In genomic region chr7:87543623-87544022, GRCh38 we compare ENCODE assay signal across 19 cellular contexts. TPM values are rescaled to one million over a fixed set of nuclear protein-coding genes. Genes with fewer than 3 reads are reported as not detected.
A peak's percentile ranks its signal among the peaks of the same experiment; 100 is the strongest.
DNase-seq lines count a peak whose midpoint lies in the region; ATAC-seq and TF ChIP-seq lines count a peak whose summit lies in the region.
"Had no signal": no experiment of that assay in that cellular context is flagged by ENCODE, and none has a peak within 500 bp of the region (broad histone marks: within the 10 kb centered on the region; RNA-seq: fewer than 3 reads in every experiment).

No MANE protein-coding gene starts in this region.

- TF ChIP-seq CTCF in GM06990 (IDR thresholded peaks at IDR 0.05; ENCODE audit: insufficient read depth, low read length, poor library complexity, severe bottlenecking) (no peak), psoas muscle (IDR thresholded peaks at IDR 0.05) (no peak)

- H3K4me3 ChIP-seq in GM06990 (replicated peaks; ENCODE audit: low read depth, low read length) (no peak overlapping the region), psoas muscle (no peak overlapping the region)
- H3K4me3 ChIP-seq: coronary artery, right atrium auricular region had no signal

- intact Hi-C loops in psoas muscle (cut with DNase I): no loop called here
- intact Hi-C loops in Right ventricle myocardium superior (cut with DNase I): no loop called here

- H3K36me3 ChIP-seq in GM06990 (ENCODE audit: control insufficient read depth, insufficient read depth, low read length): no peaks in the 10 kb centered on the region
- H3K36me3 ChIP-seq in psoas muscle (ENCODE audit: insufficient read depth in 1 of 2, low read depth in 1 of 2): no peaks in the 10 kb centered on the region
- H3K36me3 ChIP-seq: right atrium auricular region had no signal

- no peaks in the 10 kb centered on the region for H3K9me3 ChIP-seq in psoas muscle
- H3K9me3 ChIP-seq: right atrium auricular region had no signal

- DNase-seq in GM06990 (ENCODE audit: extremely low read depth, insufficient read length) (peak; percentile 6), NCI-H460 (ENCODE audit: extremely low read depth, low read depth) (peak; percentile 5), T-helper 2 cell (no peak), psoas muscle (no peak), Right ventricle myocardium superior (no peak), T-helper 1 cell (no peak)
- DNase-seq: activated CD4-positive, alpha-beta T cell treated with anti-CD3 and anti-CD28 coated beads, Interleukin-2, amount 50 U/mL, for 4 hours; aorta; KBM-7; NCI-H1092 treated with DMSO at 0.1 percent for 48 hours; nephron progenitor cell; NK-92 treated with Interleukin-12 subunit alpha and Interleukin-12 subunit beta, amount 100 ng/mL, for 24 hours; T1000 had no signal

- 81 to 85% (median 85%) methylated on average over 1 of the region's 1 CpG for WGBS in psoas muscle, 3 donors

- no peaks in the 10 kb centered on the region for H3K27me3 ChIP-seq in GM06990 (replicated peaks; ENCODE audit: control insufficient read depth, insufficient read depth, low read length)
- H3K27me3 ChIP-seq in psoas muscle (ENCODE audit: insufficient read depth in 3 of 3, low read length in 2 of 3): no peaks in the 10 kb centered on the region
- H3K27me3 ChIP-seq: right atrium auricular region had no signal

- H3K4me1 ChIP-seq in psoas muscle: no peaks in the 10 kb centered on the region
- H3K4me1 ChIP-seq: right atrium auricular region had no signal

- H3K27ac ChIP-seq in psoas muscle: no peak overlapping the region
- H3K27ac ChIP-seq: coronary artery, epithelial cell of prostate, right atrium auricular region had no signal

- ATAC-seq in GM18907 (IDR thresholded peaks at IDR 0.05; ENCODE audit: unreplicated experiment) (peak; percentile 56), HG02642 (IDR thresholded peaks at IDR 0.05; ENCODE audit: poor library complexity, unreplicated experiment) (peak; percentile 59), psoas muscle (no peak), Right ventricle myocardium superior (ENCODE audit: poor library complexity) (no peak)
- ATAC-seq: Right ventricle myocardium inferior had no signal

RNA-seq across cellular contexts. Expression of gene ABCB1, which starts 57.1 kb away (rescaled TPM):
- 2.6 and 4.5 TPM in 2 replicates for total RNA-seq in NCI-H460 (2014; rRNA removed; shearing (Covaris generic))
- 2.0 and 12.6 TPM in 2 replicates for polyA plus RNA-seq in NCI-H460 (2014; cell fraction: nucleus; rRNA removed)
- 1 to 10 TPM in 2 of 4 donors, under 1 TPM in 2; 0.40 to 2.4 (median 1.1) TPM for total RNA-seq in psoas muscle
- polyA plus RNA-seq in psoas muscle: under 1 TPM; 0.09 to 0.59 (median 0.25) TPM
- total RNA-seq in Right ventricle myocardium superior: 3.2 TPM

Comparison
In these comparisons a context has a peak if more than half of its experiments do, and no peak if none do; other contexts are left out.
1. DNase-seq: peak in GM06990 (single experiment) and NCI-H460 (single experiment); none in T-helper 2 cell (0 of 5), psoas muscle (0 of 2), Right ventricle myocardium superior (single experiment) and T-helper 1 cell (0 of 5).
2. ATAC-seq: peak in GM18907 (single experiment) and HG02642 (single experiment); none in psoas muscle (0 of 4) and Right ventricle myocardium superior (single experiment).